Comparison of ENCODE assay signal across 26 cellular contexts in the genomic region with DNA sequence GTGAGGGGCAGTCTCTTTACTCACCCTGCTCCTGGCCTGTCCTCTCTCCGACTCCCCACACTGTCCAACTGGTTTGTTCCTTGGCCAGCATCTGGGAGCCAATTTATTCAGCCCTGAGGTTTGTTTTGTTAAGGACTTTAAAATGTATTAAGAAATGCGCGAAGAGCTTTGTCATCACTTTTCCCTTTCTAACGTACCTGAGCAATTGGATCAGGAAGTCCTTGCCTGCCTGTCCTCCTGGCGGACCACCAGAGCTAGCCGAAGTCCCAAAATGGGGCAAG. TPM values are rescaled to one million over a fixed set of nuclear protein-coding genes. Genes with fewer than 3 reads are reported as not detected.
"Had no signal": no experiment of that assay in that cellular context is flagged by ENCODE, and none has a peak within 500 bp of the region (broad histone marks: within the 10 kb centered on the region; RNA-seq: fewer than 3 reads in every experiment).

No MANE protein-coding gene starts in this region.

- H3K36me3 Mint-ChIP-seq: naive thymus-derived CD4-positive, alpha-beta T cell had no signal

- H3K27me3 ChIP-seq: colonic mucosa, heart left ventricle, pancreas, sigmoid colon, suprapubic skin, tibial artery had no signal

- H3K27ac Mint-ChIP-seq: naive thymus-derived CD4-positive, alpha-beta T cell; nephron progenitor cell; progenitor cell of endocrine pancreas had no signal

- H3K27ac ChIP-seq: colonic mucosa, heart left ventricle, pancreas, sigmoid colon, skin epidermis, suprapubic skin, tibial artery had no signal

- H3K4me3 Mint-ChIP-seq: naive thymus-derived CD4-positive, alpha-beta T cell; nephron progenitor cell had no signal

- H3K4me1 ChIP-seq: colonic mucosa, heart left ventricle, pancreas, sigmoid colon, suprapubic skin had no signal

- H3K36me3 ChIP-seq: colonic mucosa, heart left ventricle, pancreas, sigmoid colon, suprapubic skin, tibial artery had no signal

- H3K4me3 ChIP-seq: colonic mucosa, heart left ventricle, pancreas, sigmoid colon, skin epidermis, suprapubic skin, tibial artery had no signal

- ATAC-seq: esophagus mucosa; heart left ventricle; naive thymus-derived CD4-positive, alpha-beta T cell; pancreas; stimulated activated naive CD8-positive, alpha-beta T cell treated with anti-CD3 and anti-CD28 coated beads, Interleukin-15, Interleukin-2, amounts not matched to agents 100 U/mL and 50 U/mL, for 24 hours had no signal

- H3K9me3 Mint-ChIP-seq: nephron progenitor cell had no signal

- H3K27me3 Mint-ChIP-seq: naive thymus-derived CD4-positive, alpha-beta T cell; progenitor cell of endocrine pancreas had no signal

- H3K4me1 Mint-ChIP-seq: naive thymus-derived CD4-positive, alpha-beta T cell had no signal

- DNase-seq: colonic mucosa; effector CD4-positive, alpha-beta T cell; heart left ventricle; hippocampal formation; kidney glomerular epithelial cell; mesendoderm; naive thymus-derived CD4-positive, alpha-beta T cell; nephron progenitor cell; pancreas; retina; sigmoid colon; stimulated activated CD4-positive, alpha-beta T cell treated with anti-CD3 and anti-CD28 coated beads, Interleukin-12 subunit alpha, Interleukin-12 subunit beta, amount 100 ng/mL, for 4 hours; stimulated activated naive CD8-positive, alpha-beta T cell treated with anti-CD3 and anti-CD28 coated beads, Interleukin-15, Interleukin-2, amounts not matched to agents 100 U/mL and 50 U/mL, for 24 hours; tibial artery had no signal

- H3K9me3 ChIP-seq: colonic mucosa, heart left ventricle, pancreas, sigmoid colon, suprapubic skin, tibial artery had no signal

- FAIRE-seq: endometrium, frontal cortex, islet of Langerhans, pancreas had no signal

RNA-seq across cellular contexts. Expression of a gene that starts 47.4 kb away (rescaled TPM):
- total RNA-seq: dermis microvascular lymphatic vessel endothelial cell, esophagus mucosa, liver, lung microvascular endothelial cell, progenitor cell of endocrine pancreas, ureter had no signal
- polyA plus RNA-seq: fibroblast of lung, liver had no signal
